12 cellular contexts compared by ENCODE assay signal in the genomic region with DNA sequence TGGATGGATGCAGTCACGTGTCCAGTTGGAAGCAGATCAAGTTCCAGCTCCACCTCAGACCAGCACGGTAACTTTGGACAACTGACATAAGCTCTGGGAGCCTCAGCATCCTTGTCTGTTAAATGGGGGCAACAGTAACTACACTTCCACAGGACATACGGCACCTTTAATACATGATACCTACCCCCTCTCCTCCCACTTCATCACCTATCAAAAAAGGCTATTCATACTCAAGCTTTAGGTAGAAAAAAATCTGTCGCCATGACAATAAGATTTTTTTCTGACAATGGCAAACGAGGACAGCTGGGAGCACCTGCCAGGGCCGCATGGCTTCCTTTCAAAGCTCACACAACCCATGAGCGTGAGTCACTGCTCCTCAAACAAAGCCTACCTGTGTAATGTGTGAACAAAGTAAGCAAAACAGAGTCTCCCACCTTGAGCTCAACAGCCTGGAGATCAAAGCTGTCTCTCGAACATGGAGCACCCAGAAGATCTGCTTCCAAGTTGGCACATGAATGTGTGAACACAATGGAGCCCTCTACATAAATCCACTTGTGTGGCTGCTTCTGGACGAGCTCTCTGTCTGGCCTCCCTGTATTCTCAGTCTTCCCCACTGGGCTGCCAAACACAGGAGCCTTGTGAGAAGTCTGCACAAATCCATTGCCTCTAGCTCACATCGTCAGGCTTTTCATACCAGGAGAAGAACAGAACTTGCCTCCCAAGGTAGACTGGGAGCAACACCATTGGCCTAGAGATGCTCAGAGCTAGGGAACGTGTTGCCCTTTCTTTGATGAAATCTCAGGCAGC.
DNase-seq lines count a peak whose midpoint lies in the region; ATAC-seq, FAIRE-seq and TF ChIP-seq lines count a peak whose summit lies in the region.
"Had no signal": no experiment of that assay in that cellular context is flagged by ENCODE, and none has a peak within 500 bp of the region (broad histone marks: within the 10 kb centered on the region; RNA-seq: fewer than 3 reads in every experiment).

No MANE protein-coding gene starts in this region.

- peak; percentile 57 for ATAC-seq in Panc1
- ATAC-seq: activated T-cell treated with anti-CD3 and anti-CD28 coated beads, Interleukin-2, amount 50 U/mL, for 4 hours had no signal

- H3K9me3 ChIP-seq in Panc1 (ENCODE audit: control insufficient read depth, insufficient read depth, low read depth, low read length) (no peaks in the 10 kb centered on the region), keratinocyte (ENCODE audit: control insufficient read depth, low read depth, low read length) (no peaks in the 10 kb centered on the region)
- H3K9me3 ChIP-seq: esophagus muscularis mucosa had no signal

- TF ChIP-seq CTCF in Panc1 (IDR thresholded peaks at IDR 0.05) (no peak), keratinocyte (optimal IDR thresholded peaks at IDR 0.05 in 1 of 3, IDR thresholded peaks at IDR 0.05 in 1 of 3, conservative IDR thresholded peaks at IDR 0.05 in 1 of 3; ENCODE audit: extremely low read depth in 1 of 3, insufficient read depth in 2 of 3, low read length in 3 of 3) (peak in 1 of 3 experiments; percentile 21), foreskin fibroblast (IDR thresholded peaks at IDR 0.05; ENCODE audit: low read depth, low read length) (no peak)

- peak; percentile 45 for DNase-seq in NCI-H1105 treated with DMSO at 0.1 percent for 48 hours (lab: John Stamatoyannopoulos, UW)
- no peak for DNase-seq in Panc1 (ENCODE audit: low read depth, low spot score)
- DNase-seq in keratinocyte (ENCODE audit: low read depth, low spot score): no peak
- peak; percentile 61 for DNase-seq in ureter (ENCODE audit: low spot score)
- DNase-seq in NAMALWA (ENCODE audit: low spot score): no peak
- no peak for DNase-seq in foreskin fibroblast
- DNase-seq in HuH-7.5 (ENCODE audit: low spot score): no peak
- DNase-seq: activated T-cell treated with anti-CD3 and anti-CD28 coated beads, Interleukin-2, amount 50 U/mL, for 4 hours; nephron progenitor cell; stimulated activated CD8-positive, alpha-beta memory T cell treated with anti-CD3 and anti-CD28 coated beads, Interleukin-4, amount 100 ng/mL, for 48 hours had no signal

- no peak overlapping the region for H2AFZ ChIP-seq in keratinocyte (ENCODE audit: control insufficient read depth, low read length)

- H3K4me3 ChIP-seq in Panc1 (ENCODE audit: low read depth in 2 of 2, low read length in 2 of 2): no peak overlapping the region
- H3K4me3 ChIP-seq in keratinocyte (ENCODE audit: control insufficient read depth in 2 of 3, extremely low read depth in 1 of 3, insufficient read depth in 2 of 3, low read depth in 1 of 3, low read length in 3 of 3): no peak overlapping the region
- no peak overlapping the region for H3K4me3 ChIP-seq in foreskin fibroblast (ENCODE audit: low read depth in 1 of 2, low read length in 2 of 2)
- H3K4me3 ChIP-seq: esophagus muscularis mucosa had no signal

- no peak overlapping the region for H3K9ac ChIP-seq in keratinocyte (ENCODE audit: control insufficient read depth, extremely low read depth, insufficient read depth, low read length)

- dilution Hi-C loops in keratinocyte (cut with MboI; ENCODE audit: extremely low pct_ligation_motif_present, low sequenced_read_pairs): no loop called here

- intact Hi-C loops in Panc1 (cut with micrococcal nuclease; ENCODE audit: unreplicated experiment): no loop called here

- H3K9me1 ChIP-seq in keratinocyte (ENCODE audit: control insufficient read depth, extremely low read depth, insufficient read depth, low read length): peaks cover 3% of the 10 kb centered on the region

- CTCF ChIA-PET in Panc1 (lab: Charles Lee): interaction anchor here (1.1 to 1.7 kb wide), 3 partner anchors 8 to 24 kb away, joined by 3 to 9 read pairs (median 4); no protein-coding TSS in a partner anchor

- POLR2A ChIA-PET in Panc1 (lab: Charles Lee): interaction anchor here (0.8 kb wide), 1 partner anchor 24 kb away, joined by 3 read pairs; no protein-coding TSS in a partner anchor

- H3K27me3 ChIP-seq in Panc1 (ENCODE audit: control insufficient read depth, insufficient read depth, low read length) (no peaks in the 10 kb centered on the region), keratinocyte (ENCODE audit: control insufficient read depth, extremely low read depth, insufficient read depth, low read length) (no peaks in the 10 kb centered on the region)

- H3K4me2 ChIP-seq in keratinocyte (ENCODE audit: control insufficient read depth, extremely low read depth, insufficient read depth, low read depth, low read length): peak overlapping the region; percentile 40

- FAIRE-seq in keratinocyte (lab: Jason Lieb, UNC): peak; percentile 98

- H3K4me1 ChIP-seq in Panc1 (ENCODE audit: control insufficient read depth, insufficient read depth, low read length) (peaks cover 72% of the 10 kb centered on the region), keratinocyte (ENCODE audit: control insufficient read depth, extremely low read depth, insufficient read depth, low read length) (peaks cover 21% of the 10 kb centered on the region)
- H3K4me1 ChIP-seq: esophagus muscularis mucosa had no signal

- in situ Hi-C loops in Panc1 (cut with HindIII; ENCODE audit: low pct_unique_long_range_greater_than_20kb, low sequenced_read_pairs): no loop called here

- no peaks in the 10 kb centered on the region for H3K36me3 ChIP-seq in Panc1 (ENCODE audit: control insufficient read depth, insufficient read depth, low read length)
- H3K36me3 ChIP-seq in keratinocyte (ENCODE audit: control insufficient read depth in 2 of 2, extremely low read depth in 1 of 2, insufficient read depth in 2 of 2, low read length in 2 of 2): peaks cover 3 to 13% of the 10 kb centered on the region in 2 experiments
- H3K36me3 ChIP-seq: esophagus muscularis mucosa had no signal

- peaks cover 95% of the 10 kb centered on the region for H3K79me2 ChIP-seq in keratinocyte (ENCODE audit: control insufficient read depth, insufficient read depth, low read length)

- BruUV-seq in Panc1 (replicated peaks; lab: Mats Ljungman, UMichigan): no TSS peak

- H3K27ac ChIP-seq in Panc1 (ENCODE audit: low read length) (peak overlapping the region; percentile 58), keratinocyte (ENCODE audit: control insufficient read depth, insufficient read depth, low read length) (peak overlapping the region; percentile 70)
- H3K27ac ChIP-seq: esophagus muscularis mucosa, VCaP had no signal

- H4K20me1 ChIP-seq in keratinocyte (ENCODE audit: control insufficient read depth, extremely low read depth, insufficient read depth, low read length): peaks cover 22% of the 10 kb centered on the region

Comparison
In these comparisons a context has a peak if more than half of its experiments do, and no peak if none do; other contexts are left out.
1. DNase-seq: peak in NCI-H1105 treated with DMSO at 0.1 percent for 48 hours (single experiment) and ureter (single experiment); none in Panc1 (single experiment), keratinocyte (single experiment), NAMALWA (single experiment), foreskin fibroblast (0 of 2) and HuH-7.5 (single experiment).